Comparison of ENCODE assay signal across 2 cellular contexts in the genomic region with DNA sequence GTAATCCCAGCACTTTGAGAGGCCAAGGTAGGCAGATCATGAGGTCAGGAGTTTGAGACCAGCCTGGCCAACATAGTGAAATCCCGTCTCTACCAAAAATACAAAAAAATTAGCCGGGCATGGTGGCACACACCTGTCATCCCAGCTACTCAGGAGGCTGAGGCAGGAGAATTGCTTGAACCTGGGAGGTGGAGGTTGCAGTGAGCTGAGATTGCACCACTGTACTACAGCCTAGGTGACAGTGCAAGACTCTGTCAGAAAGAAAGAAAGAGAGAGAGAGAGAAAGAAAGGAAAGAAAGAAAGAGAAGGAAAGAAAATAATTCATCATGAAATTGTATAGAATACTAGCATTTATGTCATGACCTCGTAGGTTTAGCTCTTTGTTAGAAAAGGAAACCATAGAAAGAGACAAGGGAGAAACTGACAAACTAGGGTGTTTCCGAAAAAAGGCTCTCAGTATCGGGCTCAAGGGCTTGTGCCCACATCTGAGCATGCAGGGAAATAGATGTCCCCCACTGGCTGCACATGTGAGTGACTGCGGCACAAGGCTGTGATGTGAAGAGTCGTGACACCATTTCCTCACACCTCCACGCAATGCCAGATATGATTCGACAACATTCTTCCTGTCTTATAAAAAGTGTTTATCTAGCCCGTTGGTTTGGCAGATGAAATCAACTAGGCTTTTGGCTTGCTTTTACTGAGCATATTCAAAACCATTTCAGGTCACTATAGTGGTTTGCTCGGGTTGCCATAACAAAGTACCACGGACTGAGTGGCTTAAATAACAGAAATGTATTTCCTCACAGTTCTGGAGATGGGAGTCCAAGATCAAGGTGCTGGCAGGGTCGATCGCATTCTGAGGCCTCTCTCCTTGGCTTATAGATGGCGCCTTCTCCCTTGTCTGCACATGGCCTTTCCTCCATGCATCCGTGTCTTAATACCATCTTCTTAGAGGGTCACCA.
A peak's percentile ranks its signal among the peaks of the same experiment; 100 is the strongest.
TF ChIP-seq lines count a peak whose summit lies in the region.

No MANE protein-coding gene starts in this region.

TF ChIP-seq in GM23338, 12 proteins besides CTCF, POLR2A, EP300 and RAD21 (continued from another document):
- TF ChIP-seq, protein P1, sequence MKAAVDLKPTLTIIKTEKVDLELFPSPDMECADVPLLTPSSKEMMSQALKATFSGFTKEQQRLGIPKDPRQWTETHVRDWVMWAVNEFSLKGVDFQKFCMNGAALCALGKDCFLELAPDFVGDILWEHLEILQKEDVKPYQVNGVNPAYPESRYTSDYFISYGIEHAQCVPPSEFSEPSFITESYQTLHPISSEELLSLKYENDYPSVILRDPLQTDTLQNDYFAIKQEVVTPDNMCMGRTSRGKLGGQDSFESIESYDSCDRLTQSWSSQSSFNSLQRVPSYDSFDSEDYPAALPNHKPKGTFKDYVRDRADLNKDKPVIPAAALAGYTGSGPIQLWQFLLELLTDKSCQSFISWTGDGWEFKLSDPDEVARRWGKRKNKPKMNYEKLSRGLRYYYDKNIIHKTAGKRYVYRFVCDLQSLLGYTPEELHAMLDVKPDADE (IDR thresholded peaks at IDR 0.05) = no peak
- no peak for TF ChIP-seq ZNF114 (CRISPR knock-in tag; IDR thresholded peaks at IDR 0.05)

TF ChIP-seq in GM12878, 131 proteins besides CTCF, POLR2A, EP300 and RAD21 (continued from another document and continues in another):
- TF ChIP-seq, protein P2, sequence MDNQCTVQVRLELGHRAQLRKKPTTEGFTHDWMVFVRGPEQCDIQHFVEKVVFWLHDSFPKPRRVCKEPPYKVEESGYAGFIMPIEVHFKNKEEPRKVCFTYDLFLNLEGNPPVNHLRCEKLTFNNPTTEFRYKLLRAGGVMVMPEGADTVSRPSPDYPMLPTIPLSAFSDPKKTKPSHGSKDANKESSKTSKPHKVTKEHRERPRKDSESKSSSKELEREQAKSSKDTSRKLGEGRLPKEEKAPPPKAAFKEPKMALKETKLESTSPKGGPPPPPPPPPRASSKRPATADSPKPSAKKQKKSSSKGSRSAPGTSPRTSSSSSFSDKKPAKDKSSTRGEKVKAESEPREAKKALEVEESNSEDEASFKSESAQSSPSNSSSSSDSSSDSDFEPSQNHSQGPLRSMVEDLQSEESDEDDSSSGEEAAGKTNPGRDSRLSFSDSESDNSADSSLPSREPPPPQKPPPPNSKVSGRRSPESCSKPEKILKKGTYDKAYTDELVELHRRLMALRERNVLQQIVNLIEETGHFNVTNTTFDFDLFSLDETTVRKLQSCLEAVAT (IDR thresholded peaks at IDR 0.05) = peak; percentile 93
- TF ChIP-seq MYB (IDR thresholded peaks at IDR 0.05; ENCODE audit: borderline replicate concordance, low read depth, low read length) = 0 out of 2 replicates have a peak, but pooled peaks have one; percentile 46
- TF ChIP-seq PML (IDR thresholded peaks at IDR 0.05; ENCODE audit: low read length) = 0 out of 2 replicates have a peak, but pooled peaks have one; percentile 24
- TF ChIP-seq, protein P3, sequence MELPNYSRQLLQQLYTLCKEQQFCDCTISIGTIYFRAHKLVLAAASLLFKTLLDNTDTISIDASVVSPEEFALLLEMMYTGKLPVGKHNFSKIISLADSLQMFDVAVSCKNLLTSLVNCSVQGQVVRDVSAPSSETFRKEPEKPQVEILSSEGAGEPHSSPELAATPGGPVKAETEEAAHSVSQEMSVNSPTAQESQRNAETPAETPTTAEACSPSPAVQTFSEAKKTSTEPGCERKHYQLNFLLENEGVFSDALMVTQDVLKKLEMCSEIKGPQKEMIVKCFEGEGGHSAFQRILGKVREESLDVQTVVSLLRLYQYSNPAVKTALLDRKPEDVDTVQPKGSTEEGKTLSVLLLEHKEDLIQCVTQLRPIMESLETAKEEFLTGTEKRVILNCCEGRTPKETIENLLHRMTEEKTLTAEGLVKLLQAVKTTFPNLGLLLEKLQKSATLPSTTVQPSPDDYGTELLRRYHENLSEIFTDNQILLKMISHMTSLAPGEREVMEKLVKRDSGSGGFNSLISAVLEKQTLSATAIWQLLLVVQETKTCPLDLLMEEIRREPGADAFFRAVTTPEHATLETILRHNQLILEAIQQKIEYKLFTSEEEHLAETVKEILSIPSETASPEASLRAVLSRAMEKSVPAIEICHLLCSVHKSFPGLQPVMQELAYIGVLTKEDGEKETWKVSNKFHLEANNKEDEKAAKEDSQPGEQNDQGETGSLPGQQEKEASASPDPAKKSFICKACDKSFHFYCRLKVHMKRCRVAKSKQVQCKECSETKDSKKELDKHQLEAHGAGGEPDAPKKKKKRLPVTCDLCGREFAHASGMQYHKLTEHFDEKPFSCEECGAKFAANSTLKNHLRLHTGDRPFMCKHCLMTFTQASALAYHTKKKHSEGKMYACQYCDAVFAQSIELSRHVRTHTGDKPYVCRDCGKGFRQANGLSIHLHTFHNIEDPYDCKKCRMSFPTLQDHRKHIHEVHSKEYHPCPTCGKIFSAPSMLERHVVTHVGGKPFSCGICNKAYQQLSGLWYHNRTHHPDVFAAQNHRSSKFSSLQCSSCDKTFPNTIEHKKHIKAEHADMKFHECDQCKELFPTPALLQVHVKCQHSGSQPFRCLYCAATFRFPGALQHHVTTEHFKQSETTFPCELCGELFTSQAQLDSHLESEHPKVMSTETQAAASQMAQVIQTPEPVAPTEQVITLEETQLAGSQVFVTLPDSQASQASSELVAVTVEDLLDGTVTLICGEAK (IDR thresholded peaks at IDR 0.05; ENCODE audit: borderline replicate concordance) = no peak
- TF ChIP-seq CHD2 (IDR thresholded peaks at IDR 0.05; ENCODE audit: borderline replicate concordance, low read depth, low read length) = 0 out of 2 replicates have a peak, but pooled peaks have one; percentile 24
- 0 out of 2 replicates have a peak, but pooled peaks have one; percentile 26 for TF ChIP-seq IRF4 (IDR thresholded peaks at IDR 0.05; ENCODE audit: low read depth, low read length)
- TF ChIP-seq, protein P4, sequence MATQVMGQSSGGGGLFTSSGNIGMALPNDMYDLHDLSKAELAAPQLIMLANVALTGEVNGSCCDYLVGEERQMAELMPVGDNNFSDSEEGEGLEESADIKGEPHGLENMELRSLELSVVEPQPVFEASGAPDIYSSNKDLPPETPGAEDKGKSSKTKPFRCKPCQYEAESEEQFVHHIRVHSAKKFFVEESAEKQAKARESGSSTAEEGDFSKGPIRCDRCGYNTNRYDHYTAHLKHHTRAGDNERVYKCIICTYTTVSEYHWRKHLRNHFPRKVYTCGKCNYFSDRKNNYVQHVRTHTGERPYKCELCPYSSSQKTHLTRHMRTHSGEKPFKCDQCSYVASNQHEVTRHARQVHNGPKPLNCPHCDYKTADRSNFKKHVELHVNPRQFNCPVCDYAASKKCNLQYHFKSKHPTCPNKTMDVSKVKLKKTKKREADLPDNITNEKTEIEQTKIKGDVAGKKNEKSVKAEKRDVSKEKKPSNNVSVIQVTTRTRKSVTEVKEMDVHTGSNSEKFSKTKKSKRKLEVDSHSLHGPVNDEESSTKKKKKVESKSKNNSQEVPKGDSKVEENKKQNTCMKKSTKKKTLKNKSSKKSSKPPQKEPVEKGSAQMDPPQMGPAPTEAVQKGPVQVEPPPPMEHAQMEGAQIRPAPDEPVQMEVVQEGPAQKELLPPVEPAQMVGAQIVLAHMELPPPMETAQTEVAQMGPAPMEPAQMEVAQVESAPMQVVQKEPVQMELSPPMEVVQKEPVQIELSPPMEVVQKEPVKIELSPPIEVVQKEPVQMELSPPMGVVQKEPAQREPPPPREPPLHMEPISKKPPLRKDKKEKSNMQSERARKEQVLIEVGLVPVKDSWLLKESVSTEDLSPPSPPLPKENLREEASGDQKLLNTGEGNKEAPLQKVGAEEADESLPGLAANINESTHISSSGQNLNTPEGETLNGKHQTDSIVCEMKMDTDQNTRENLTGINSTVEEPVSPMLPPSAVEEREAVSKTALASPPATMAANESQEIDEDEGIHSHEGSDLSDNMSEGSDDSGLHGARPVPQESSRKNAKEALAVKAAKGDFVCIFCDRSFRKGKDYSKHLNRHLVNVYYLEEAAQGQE (IDR thresholded peaks at IDR 0.05; ENCODE audit: low read depth, low read length) = no peak
- TF ChIP-seq NBN (IDR thresholded peaks at IDR 0.05) = peak; percentile 64; the same call in 1 of the 2 replicates
- 0 out of 2 replicates have a peak, but pooled peaks have one; percentile 34 for TF ChIP-seq RAD51 (IDR thresholded peaks at IDR 0.05)
- peak; percentile 83 for TF ChIP-seq HDGF (IDR thresholded peaks at IDR 0.05)
- no peak for TF ChIP-seq RB1 (IDR thresholded peaks at IDR 0.05; ENCODE audit: borderline replicate concordance)
- no peak for TF ChIP-seq CBX3 (IDR thresholded peaks at IDR 0.05; ENCODE audit: borderline replicate concordance, low read depth)
- TF ChIP-seq, protein P5, sequence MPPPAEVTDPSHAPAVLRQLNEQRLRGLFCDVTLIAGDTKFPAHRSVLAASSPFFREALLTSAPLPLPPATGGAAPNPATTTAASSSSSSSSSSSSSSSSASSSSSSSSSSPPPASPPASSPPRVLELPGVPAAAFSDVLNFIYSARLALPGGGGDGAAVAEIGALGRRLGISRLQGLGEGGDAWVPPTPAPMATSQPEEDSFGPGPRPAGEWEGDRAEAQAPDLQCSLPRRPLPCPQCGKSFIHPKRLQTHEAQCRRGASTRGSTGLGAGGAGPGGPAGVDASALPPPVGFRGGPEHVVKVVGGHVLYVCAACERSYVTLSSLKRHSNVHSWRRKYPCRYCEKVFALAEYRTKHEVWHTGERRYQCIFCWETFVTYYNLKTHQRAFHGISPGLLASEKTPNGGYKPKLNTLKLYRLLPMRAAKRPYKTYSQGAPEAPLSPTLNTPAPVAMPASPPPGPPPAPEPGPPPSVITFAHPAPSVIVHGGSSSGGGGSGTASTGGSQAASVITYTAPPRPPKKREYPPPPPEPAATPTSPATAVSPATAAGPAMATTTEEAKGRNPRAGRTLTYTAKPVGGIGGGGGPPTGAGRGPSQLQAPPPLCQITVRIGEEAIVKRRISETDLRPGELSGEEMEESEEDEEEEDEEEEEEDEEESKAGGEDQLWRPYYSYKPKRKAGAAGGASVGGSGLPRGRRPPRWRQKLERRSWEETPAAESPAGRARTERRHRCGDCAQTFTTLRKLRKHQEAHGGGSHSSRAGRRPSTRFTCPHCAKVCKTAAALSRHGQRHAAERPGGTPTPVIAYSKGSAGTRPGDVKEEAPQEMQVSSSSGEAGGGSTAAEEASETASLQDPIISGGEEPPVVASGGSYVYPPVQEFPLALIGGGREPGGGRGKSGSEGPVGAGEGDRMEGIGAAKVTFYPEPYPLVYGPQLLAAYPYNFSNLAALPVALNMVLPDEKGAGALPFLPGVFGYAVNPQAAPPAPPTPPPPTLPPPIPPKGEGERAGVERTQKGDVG (CRISPR knock-in tag; IDR thresholded peaks at IDR 0.05) = no peak
- TF ChIP-seq BACH1 (IDR thresholded peaks at IDR 0.05; ENCODE audit: borderline replicate concordance) = peak; percentile 71
- TF ChIP-seq, protein P6, sequence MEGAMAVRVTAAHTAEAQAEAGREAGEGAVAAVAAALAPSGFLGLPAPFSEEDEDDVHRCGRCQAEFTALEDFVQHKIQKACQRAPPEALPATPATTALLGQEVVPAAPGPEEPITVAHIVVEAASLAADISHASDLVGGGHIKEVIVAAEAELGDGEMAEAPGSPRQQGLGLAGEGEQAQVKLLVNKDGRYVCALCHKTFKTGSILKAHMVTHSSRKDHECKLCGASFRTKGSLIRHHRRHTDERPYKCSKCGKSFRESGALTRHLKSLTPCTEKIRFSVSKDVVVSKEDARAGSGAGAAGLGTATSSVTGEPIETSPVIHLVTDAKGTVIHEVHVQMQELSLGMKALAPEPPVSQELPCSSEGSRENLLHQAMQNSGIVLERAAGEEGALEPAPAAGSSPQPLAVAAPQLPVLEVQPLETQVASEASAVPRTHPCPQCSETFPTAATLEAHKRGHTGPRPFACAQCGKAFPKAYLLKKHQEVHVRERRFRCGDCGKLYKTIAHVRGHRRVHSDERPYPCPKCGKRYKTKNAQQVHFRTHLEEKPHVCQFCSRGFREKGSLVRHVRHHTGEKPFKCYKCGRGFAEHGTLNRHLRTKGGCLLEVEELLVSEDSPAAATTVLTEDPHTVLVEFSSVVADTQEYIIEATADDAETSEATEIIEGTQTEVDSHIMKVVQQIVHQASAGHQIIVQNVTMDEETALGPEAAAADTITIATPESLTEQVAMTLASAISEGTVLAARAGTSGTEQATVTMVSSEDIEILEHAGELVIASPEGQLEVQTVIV (IDR thresholded peaks at IDR 0.05; ENCODE audit: borderline replicate concordance, partially characterized antibody) = no peak
- peak; percentile 57 to 58 for TF ChIP-seq BHLHE40 (IDR thresholded peaks at IDR 0.05; ENCODE audit: borderline replicate concordance in 1 of 2, low read depth in 2 of 2, low read length in 1 of 2)
- TF ChIP-seq, protein P7, sequence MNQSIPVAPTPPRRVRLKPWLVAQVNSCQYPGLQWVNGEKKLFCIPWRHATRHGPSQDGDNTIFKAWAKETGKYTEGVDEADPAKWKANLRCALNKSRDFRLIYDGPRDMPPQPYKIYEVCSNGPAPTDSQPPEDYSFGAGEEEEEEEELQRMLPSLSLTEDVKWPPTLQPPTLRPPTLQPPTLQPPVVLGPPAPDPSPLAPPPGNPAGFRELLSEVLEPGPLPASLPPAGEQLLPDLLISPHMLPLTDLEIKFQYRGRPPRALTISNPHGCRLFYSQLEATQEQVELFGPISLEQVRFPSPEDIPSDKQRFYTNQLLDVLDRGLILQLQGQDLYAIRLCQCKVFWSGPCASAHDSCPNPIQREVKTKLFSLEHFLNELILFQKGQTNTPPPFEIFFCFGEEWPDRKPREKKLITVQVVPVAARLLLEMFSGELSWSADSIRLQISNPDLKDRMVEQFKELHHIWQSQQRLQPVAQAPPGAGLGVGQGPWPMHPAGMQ (IDR thresholded peaks at IDR 0.05; ENCODE audit: borderline replicate concordance) = no peak
- peak; percentile 12 for TF ChIP-seq MEF2B (IDR thresholded peaks at IDR 0.05; ENCODE audit: partially characterized antibody, poor library complexity, severe bottlenecking)
- peak; percentile 93 for TF ChIP-seq POLR2AphosphoS5 (IDR thresholded peaks at IDR 0.05; ENCODE audit: low read length)
- 0 out of 2 replicates have a peak, but pooled peaks have one; percentile 43 for TF ChIP-seq SMARCA5 (IDR thresholded peaks at IDR 0.05)
- peak; percentile 36; the same call in 1 of the 2 replicates for TF ChIP-seq LARP7 (IDR thresholded peaks at IDR 0.05)
- TF ChIP-seq ATF7 (IDR thresholded peaks at IDR 0.05; ENCODE audit: low read depth) = peak; percentile 40; the same call in 1 of the 2 replicates
- TF ChIP-seq FOXK2 (IDR thresholded peaks at IDR 0.05) = no peak
- TF ChIP-seq NR2F1 (conservative IDR thresholded peaks at IDR 0.05) = 0 out of 2 replicates have a peak, but pooled peaks have one; percentile 17
- TF ChIP-seq, protein P8, sequence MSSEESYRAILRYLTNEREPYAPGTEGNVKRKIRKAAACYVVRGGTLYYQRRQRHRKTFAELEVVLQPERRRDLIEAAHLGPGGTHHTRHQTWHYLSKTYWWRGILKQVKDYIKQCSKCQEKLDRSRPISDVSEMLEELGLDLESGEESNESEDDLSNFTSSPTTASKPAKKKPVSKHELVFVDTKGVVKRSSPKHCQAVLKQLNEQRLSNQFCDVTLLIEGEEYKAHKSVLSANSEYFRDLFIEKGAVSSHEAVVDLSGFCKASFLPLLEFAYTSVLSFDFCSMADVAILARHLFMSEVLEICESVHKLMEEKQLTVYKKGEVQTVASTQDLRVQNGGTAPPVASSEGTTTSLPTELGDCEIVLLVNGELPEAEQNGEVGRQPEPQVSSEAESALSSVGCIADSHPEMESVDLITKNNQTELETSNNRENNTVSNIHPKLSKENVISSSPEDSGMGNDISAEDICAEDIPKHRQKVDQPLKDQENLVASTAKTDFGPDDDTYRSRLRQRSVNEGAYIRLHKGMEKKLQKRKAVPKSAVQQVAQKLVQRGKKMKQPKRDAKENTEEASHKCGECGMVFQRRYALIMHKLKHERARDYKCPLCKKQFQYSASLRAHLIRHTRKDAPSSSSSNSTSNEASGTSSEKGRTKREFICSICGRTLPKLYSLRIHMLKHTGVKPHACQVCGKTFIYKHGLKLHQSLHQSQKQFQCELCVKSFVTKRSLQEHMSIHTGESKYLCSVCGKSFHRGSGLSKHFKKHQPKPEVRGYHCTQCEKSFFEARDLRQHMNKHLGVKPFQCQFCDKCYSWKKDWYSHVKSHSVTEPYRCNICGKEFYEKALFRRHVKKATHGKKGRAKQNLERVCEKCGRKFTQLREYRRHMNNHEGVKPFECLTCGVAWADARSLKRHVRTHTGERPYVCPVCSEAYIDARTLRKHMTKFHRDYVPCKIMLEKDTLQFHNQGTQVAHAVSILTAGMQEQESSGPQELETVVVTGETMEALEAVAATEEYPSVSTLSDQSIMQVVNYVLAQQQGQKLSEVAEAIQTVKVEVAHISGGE (CRISPR knock-in tag; IDR thresholded peaks at IDR 0.05) = 0 out of 2 replicates have a peak, but pooled peaks have one; percentile 15
